Comparison of ENCODE assay signal across 8 cellular contexts in genomic region chr15:73951044-73951561, GRCh38. TPM values are rescaled to one million over a fixed set of nuclear protein-coding genes. Genes with fewer than 3 reads are reported as not detected.
DNase-seq lines count a peak whose midpoint lies in the region; ATAC-seq and TF ChIP-seq lines count a peak whose summit lies in the region.

No MANE protein-coding gene starts in this region.

- H3K27me3 ChIP-seq in duodenal mucosa (ENCODE audit: control insufficient read depth in 1 of 2, insufficient read depth in 2 of 2, low read length in 2 of 2) (no peaks in the 10 kb centered on the region), lower lobe of right lung (ENCODE audit: low read depth) (no peaks in the 10 kb centered on the region)

- ATAC-seq in activated CD8-positive, alpha-beta T cell treated with anti-CD3 and anti-CD28 coated beads, Interleukin-2, amount 10 ng/mL, durations not matched to agents 7 days and 5 days, result peak; percentile 94
- ATAC-seq in lower lobe of right lung (peak; percentile 96 to 97), GM19455 (IDR thresholded peaks at IDR 0.05; ENCODE audit: unreplicated experiment) (no peak)

- peaks cover 9 to 15% of the 10 kb centered on the region in 2 donors for H3K4me1 ChIP-seq in duodenal mucosa (ENCODE audit: control insufficient read depth in 1 of 2, insufficient read depth in 2 of 2, low read length in 2 of 2)
- peaks cover 15% of the 10 kb centered on the region for H3K4me1 ChIP-seq in lower lobe of right lung

- no peaks in the 10 kb centered on the region for H3K36me3 Mint-ChIP-seq in activated CD8-positive, alpha-beta T cell treated with anti-CD3 and anti-CD28 coated beads, Interleukin-2, amount 10 ng/mL, durations not matched to agents 7 days and 5 days (ENCODE audit: low read depth)

- no peak overlapping the region for H3K4me3 ChIP-seq in HFF-Myc (replicated peaks; ENCODE audit: low read depth, low read length)
- H3K4me3 ChIP-seq in duodenal mucosa (ENCODE audit: low read depth in 1 of 2, low read length in 2 of 2), result no peak overlapping the region
- no peak overlapping the region for H3K4me3 ChIP-seq in lower lobe of right lung

- H3K4me1 Mint-ChIP-seq in activated CD8-positive, alpha-beta T cell treated with anti-CD3 and anti-CD28 coated beads, Interleukin-2, amount 10 ng/mL, durations not matched to agents 7 days and 5 days (ENCODE audit: low read depth), result peaks cover 21% of the 10 kb centered on the region

- H3K9ac ChIP-seq in duodenal mucosa (ENCODE audit: low read depth in 1 of 2, low read length in 2 of 2), result peak overlapping the region in 1 of 2 donors; percentile 10

- CTCF ChIA-PET in activated CD8-positive, alpha-beta T cell treated with anti-CD3 and anti-CD28 coated beads, Interleukin-2, amount 10 ng/mL, durations not matched to agents 7 days and 5 days (lab: Charles Lee), result interaction anchor here (0.6 to 14.6 kb wide), 23 partner anchors 8 to 370 kb away, joined by 3 to 310 read pairs (median 4); partner anchors contain the start of gene PML

- no peaks in the 10 kb centered on the region for H3K9me3 Mint-ChIP-seq in activated CD8-positive, alpha-beta T cell treated with anti-CD3 and anti-CD28 coated beads, Interleukin-2, amount 10 ng/mL, durations not matched to agents 7 days and 5 days (ENCODE audit: insufficient read depth)

- H3K27ac Mint-ChIP-seq in activated CD8-positive, alpha-beta T cell treated with anti-CD3 and anti-CD28 coated beads, Interleukin-2, amount 10 ng/mL, durations not matched to agents 7 days and 5 days, result peak overlapping the region; percentile 89

- no peaks in the 10 kb centered on the region for H3K27me3 Mint-ChIP-seq in activated CD8-positive, alpha-beta T cell treated with anti-CD3 and anti-CD28 coated beads, Interleukin-2, amount 10 ng/mL, durations not matched to agents 7 days and 5 days (ENCODE audit: low read depth)

- H3K36me3 ChIP-seq in duodenal mucosa (ENCODE audit: control insufficient read depth in 1 of 2, insufficient read depth in 2 of 2, low read length in 2 of 2), result peaks cover 0 to 4% of the 10 kb centered on the region in 2 donors
- H3K36me3 ChIP-seq in lower lobe of right lung, result no peaks in the 10 kb centered on the region

- POLR2A ChIA-PET in activated CD8-positive, alpha-beta T cell treated with anti-CD3 and anti-CD28 coated beads, Interleukin-2, amount 10 ng/mL, durations not matched to agents 7 days and 5 days (lab: Charles Lee), result interaction anchor here (1.3 kb wide), 1 partner anchor 23 kb away, joined by 3 read pairs; no protein-coding TSS in a partner anchor

- peak; percentile 95 for TF ChIP-seq CTCF in HFF-Myc (IDR thresholded peaks at IDR 0.05; ENCODE audit: low read depth, low read length, missing control alignments)
- TF ChIP-seq CTCF in lower lobe of right lung (IDR thresholded peaks at IDR 0.05), result peak; percentile 87

- H3K9me3 ChIP-seq in duodenal mucosa (ENCODE audit: control insufficient read depth in 1 of 2, low read length in 2 of 2) (no peaks in the 10 kb centered on the region), lower lobe of right lung (no peaks in the 10 kb centered on the region)

- peak overlapping the region; percentile 90 for H3K27ac ChIP-seq in duodenal mucosa (ENCODE audit: low read depth, low read length)
- peak overlapping the region; percentile 84 for H3K27ac ChIP-seq in lower lobe of right lung

- intact Hi-C loops in lower lobe of right lung (cut with DNase I), result no loop called here

- H3K4me3 Mint-ChIP-seq in activated CD8-positive, alpha-beta T cell treated with anti-CD3 and anti-CD28 coated beads, Interleukin-2, amount 10 ng/mL, durations not matched to agents 7 days and 5 days, result peak overlapping the region; percentile 48

- DNase-seq in COLO829 (ENCODE audit: low spot score), result peak; percentile 88
- peak; percentile 90 for DNase-seq in HFF-Myc (ENCODE audit: extremely low read depth, low read depth)
- peak; percentile 79 for DNase-seq in NCI-H82 treated with DMSO at 0.1 percent for 48 hours (lab: John Stamatoyannopoulos, UW; ENCODE audit: unreplicated experiment)
- peak; percentile 88 for DNase-seq in activated CD8-positive, alpha-beta T cell treated with anti-CD3 and anti-CD28 coated beads, Interleukin-2, amount 10 ng/mL, durations not matched to agents 7 days and 5 days
- peak; percentile 91 for DNase-seq in lower lobe of right lung
- DNase-seq in stimulated activated CD4-positive, alpha-beta T cell treated with anti-CD3 and anti-CD28 coated beads, Interleukin-4, amount 100 ng/mL, for 4 hours, result peak; percentile 63 to 66

RNA-seq across cellular contexts. Expression of gene LOXL1, which starts 24.8 kb away (rescaled TPM):
- total RNA-seq in activated CD8-positive, alpha-beta T cell treated with anti-CD3 and anti-CD28 coated beads, Interleukin-2, amount 10 ng/mL, durations not matched to agents 7 days and 5 days, result 1 to 10 TPM; 5.9 to 8.4 TPM
- 7.6 TPM for total RNA-seq in lower lobe of right lung

RNA-seq across cellular contexts. Expression of gene STOML1, which starts 41.0 kb away (rescaled TPM):
- 10 to 100 TPM; 10.8 to 10.9 TPM for total RNA-seq in activated CD8-positive, alpha-beta T cell treated with anti-CD3 and anti-CD28 coated beads, Interleukin-2, amount 10 ng/mL, durations not matched to agents 7 days and 5 days
- total RNA-seq in lower lobe of right lung, result 16.3 TPM

RNA-seq across cellular contexts. Expression of gene PML, which starts 43.4 kb away (rescaled TPM):
- 100 to 1,000 TPM; 108 to 115 TPM for total RNA-seq in activated CD8-positive, alpha-beta T cell treated with anti-CD3 and anti-CD28 coated beads, Interleukin-2, amount 10 ng/mL, durations not matched to agents 7 days and 5 days
- 79.4 TPM for total RNA-seq in lower lobe of right lung
